In the genomic region with DNA sequence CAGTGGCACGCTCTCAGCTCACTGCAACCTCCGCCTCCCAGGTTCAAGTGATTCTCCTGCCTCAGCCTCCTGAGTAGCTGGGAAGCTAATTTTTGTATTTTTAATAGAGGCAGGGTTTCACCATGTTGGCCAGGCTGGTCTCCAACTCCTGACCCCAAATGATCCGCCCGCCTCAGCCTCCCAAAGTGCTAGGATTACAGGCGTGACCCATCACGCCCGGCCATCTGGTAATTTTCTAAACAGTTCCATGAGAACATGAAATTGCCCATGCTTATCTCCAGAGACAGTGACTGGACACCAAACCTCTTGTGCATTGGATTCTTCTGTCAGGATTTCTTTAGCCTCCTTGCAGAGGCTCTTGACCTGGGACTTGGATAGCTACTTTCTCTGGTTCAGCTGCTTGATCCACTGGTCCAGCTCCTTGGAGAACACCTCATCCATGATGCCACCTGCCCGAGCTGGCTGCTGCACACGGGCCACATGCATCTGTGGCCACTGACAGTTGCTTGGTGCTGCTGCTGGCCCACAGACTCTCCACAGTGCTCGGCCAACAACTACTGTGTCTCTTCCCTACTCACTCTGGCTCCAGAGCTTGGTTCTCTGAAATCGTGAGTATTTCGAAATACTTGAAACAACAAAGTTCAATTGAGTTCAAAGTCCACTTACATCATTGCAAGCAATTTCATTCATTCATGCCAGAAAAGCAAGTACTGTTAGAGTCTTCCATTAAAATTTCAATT, we compare ENCODE assay signal across 1 cellular context.
A peak's percentile ranks its signal among the peaks of the same experiment; 100 is the strongest.
TF ChIP-seq lines count a peak whose summit lies in the region.

No MANE protein-coding gene starts in this region.

TF ChIP-seq in K562, 482 proteins besides CTCF, POLR2A, EP300 and RAD21 (continued from another document and continues in another):
- TF ChIP-seq ARID4B (CRISPR knock-in tag; IDR thresholded peaks at IDR 0.05), result no peak
- TF ChIP-seq ATF1 (CRISPR knock-in tag; IDR thresholded peaks at IDR 0.05), result no peak
- peak; percentile 50; the same call in 1 of the 2 replicates for TF ChIP-seq ATF1 (tag; IDR thresholded peaks at IDR 0.05)
- no peak; the same call in 1 of the 2 replicates for TF ChIP-seq NBN (IDR thresholded peaks at IDR 0.05; ENCODE audit: low read depth)
- TF ChIP-seq RFX1 (IDR thresholded peaks at IDR 0.05), result no peak
- TF ChIP-seq E2F6 (IDR thresholded peaks at IDR 0.05; ENCODE audit: borderline replicate concordance in 1 of 2, extremely low read depth in 1 of 2, insufficient read depth in 1 of 2, insufficient read length in 1 of 2, low read depth in 1 of 2, low read length in 1 of 2, poor library complexity in 1 of 2, severe bottlenecking in 1 of 2), result no peak
- no peak for TF ChIP-seq ZNF561 (CRISPR knock-in tag; conservative IDR thresholded peaks at IDR 0.05)
- TF ChIP-seq ARHGAP35 (IDR thresholded peaks at IDR 0.05; ENCODE audit: partially characterized antibody), result no peak
- no peak for TF ChIP-seq GTF3C2 (IDR thresholded peaks at IDR 0.05; ENCODE audit: borderline replicate concordance, extremely low read depth, insufficient read length)
- TF ChIP-seq ZBTB17 (CRISPR knock-in tag; IDR thresholded peaks at IDR 0.05), result no peak
- peak; percentile 91 for TF ChIP-seq SMARCE1 (IDR thresholded peaks at IDR 0.05)
- no peak for TF ChIP-seq ZBTB5 (IDR thresholded peaks at IDR 0.05)
- TF ChIP-seq, protein P1, sequence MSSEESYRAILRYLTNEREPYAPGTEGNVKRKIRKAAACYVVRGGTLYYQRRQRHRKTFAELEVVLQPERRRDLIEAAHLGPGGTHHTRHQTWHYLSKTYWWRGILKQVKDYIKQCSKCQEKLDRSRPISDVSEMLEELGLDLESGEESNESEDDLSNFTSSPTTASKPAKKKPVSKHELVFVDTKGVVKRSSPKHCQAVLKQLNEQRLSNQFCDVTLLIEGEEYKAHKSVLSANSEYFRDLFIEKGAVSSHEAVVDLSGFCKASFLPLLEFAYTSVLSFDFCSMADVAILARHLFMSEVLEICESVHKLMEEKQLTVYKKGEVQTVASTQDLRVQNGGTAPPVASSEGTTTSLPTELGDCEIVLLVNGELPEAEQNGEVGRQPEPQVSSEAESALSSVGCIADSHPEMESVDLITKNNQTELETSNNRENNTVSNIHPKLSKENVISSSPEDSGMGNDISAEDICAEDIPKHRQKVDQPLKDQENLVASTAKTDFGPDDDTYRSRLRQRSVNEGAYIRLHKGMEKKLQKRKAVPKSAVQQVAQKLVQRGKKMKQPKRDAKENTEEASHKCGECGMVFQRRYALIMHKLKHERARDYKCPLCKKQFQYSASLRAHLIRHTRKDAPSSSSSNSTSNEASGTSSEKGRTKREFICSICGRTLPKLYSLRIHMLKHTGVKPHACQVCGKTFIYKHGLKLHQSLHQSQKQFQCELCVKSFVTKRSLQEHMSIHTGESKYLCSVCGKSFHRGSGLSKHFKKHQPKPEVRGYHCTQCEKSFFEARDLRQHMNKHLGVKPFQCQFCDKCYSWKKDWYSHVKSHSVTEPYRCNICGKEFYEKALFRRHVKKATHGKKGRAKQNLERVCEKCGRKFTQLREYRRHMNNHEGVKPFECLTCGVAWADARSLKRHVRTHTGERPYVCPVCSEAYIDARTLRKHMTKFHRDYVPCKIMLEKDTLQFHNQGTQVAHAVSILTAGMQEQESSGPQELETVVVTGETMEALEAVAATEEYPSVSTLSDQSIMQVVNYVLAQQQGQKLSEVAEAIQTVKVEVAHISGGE (CRISPR knock-in tag; IDR thresholded peaks at IDR 0.05), result peak in 1 of 3 experiments; percentile 39; a peak in 1 of 6 replicates
- no peak for TF ChIP-seq SRSF9 (IDR thresholded peaks at IDR 0.05; ENCODE audit: borderline replicate concordance, low read depth, low read length)
- TF ChIP-seq XRCC4 (IDR thresholded peaks at IDR 0.05; ENCODE audit: extremely low read depth, insufficient read depth, insufficient read length), result no peak
- TF ChIP-seq CLOCK (CRISPR knock-in tag; IDR thresholded peaks at IDR 0.05; ENCODE audit: borderline replicate concordance), result no peak
- no peak for TF ChIP-seq ZBTB26 (CRISPR knock-in tag; IDR thresholded peaks at IDR 0.05)
- no peak for TF ChIP-seq IRF2 (CRISPR knock-in tag; IDR thresholded peaks at IDR 0.05)
- peak; percentile 76 for TF ChIP-seq POLR2AphosphoS5 (IDR thresholded peaks at IDR 0.05; ENCODE audit: control insufficient read depth, insufficient read depth, low read depth, low read length)
- TF ChIP-seq POLR3G (IDR thresholded peaks at IDR 0.05; ENCODE audit: extremely low read depth, insufficient read length, insufficient replicate concordance), result no peak
- TF ChIP-seq E2F8 (IDR thresholded peaks at IDR 0.05; ENCODE audit: low read depth, partially characterized antibody), result no peak
- peak; percentile 75 to 81; a peak in 2 of 4 replicates for TF ChIP-seq ARNT (IDR thresholded peaks at IDR 0.05)
- no peak for TF ChIP-seq SIN3B (IDR thresholded peaks at IDR 0.05; ENCODE audit: low read depth)
- TF ChIP-seq ESRRB (CRISPR knock-in tag; IDR thresholded peaks at IDR 0.05; ENCODE audit: borderline replicate concordance), result no peak
- TF ChIP-seq NR1H2 (CRISPR knock-in tag; IDR thresholded peaks at IDR 0.05), result 0 out of 2 replicates have a peak, but pooled peaks have one; percentile 23
- TF ChIP-seq E2F3 (CRISPR knock-in tag; IDR thresholded peaks at IDR 0.05), result no peak
- TF ChIP-seq, protein P2, sequence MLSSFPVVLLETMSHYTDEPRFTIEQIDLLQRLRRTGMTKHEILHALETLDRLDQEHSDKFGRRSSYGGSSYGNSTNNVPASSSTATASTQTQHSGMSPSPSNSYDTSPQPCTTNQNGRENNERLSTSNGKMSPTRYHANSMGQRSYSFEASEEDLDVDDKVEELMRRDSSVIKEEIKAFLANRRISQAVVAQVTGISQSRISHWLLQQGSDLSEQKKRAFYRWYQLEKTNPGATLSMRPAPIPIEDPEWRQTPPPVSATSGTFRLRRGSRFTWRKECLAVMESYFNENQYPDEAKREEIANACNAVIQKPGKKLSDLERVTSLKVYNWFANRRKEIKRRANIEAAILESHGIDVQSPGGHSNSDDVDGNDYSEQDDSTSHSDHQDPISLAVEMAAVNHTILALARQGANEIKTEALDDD (IDR thresholded peaks at IDR 0.05), result no peak
- TF ChIP-seq NCOA1 (IDR thresholded peaks at IDR 0.05; ENCODE audit: low read depth), result peak; percentile 88; the same call in 1 of the 2 replicates
- TF ChIP-seq NFXL1 (CRISPR knock-in tag; IDR thresholded peaks at IDR 0.05), result no peak
